ENCODE assay signal across 10 cellular contexts in genomic region chr4:7478665-7479064, GRCh38. TPM values are rescaled to one million over a fixed set of nuclear protein-coding genes. Genes with fewer than 3 reads are reported as not detected.
"Had no signal": no experiment of that assay in that cellular context is flagged by ENCODE, and none has a peak within 500 bp of the region (broad histone marks: within the 10 kb centered on the region; RNA-seq: fewer than 3 reads in every experiment).

No MANE protein-coding gene starts in this region.

- H3K27ac ChIP-seq: HL-60 had no signal

- H3K9me3 Mint-ChIP-seq: HFFc6 had no signal

- H3K27ac Mint-ChIP-seq: HFFc6 had no signal

- H3K4me1 ChIP-seq: HAP-1 had no signal

- DNase-seq: GOT3, H7, HFFc6, IMR-90 had no signal

- H3K9me3 ChIP-seq: HAP-1 had no signal

- H3K4me3 Mint-ChIP-seq: HFFc6 had no signal

- H3K4me3 ChIP-seq: HAP-1, K562 had no signal

- FAIRE-seq: K562 had no signal

- ATAC-seq: HCT116, K562 had no signal

- H3K36me3 ChIP-seq: HAP-1 had no signal

RNA-seq across cellular contexts. Expression of gene PSAPL1, which starts 43.9 kb away (rescaled TPM):
- total RNA-seq: H4, HFFc6, HT1080, IMR-90, K562 had no signal
- polyA plus RNA-seq: IMR-90, K562 had no signal
